In genomic region chr9:72858089-72858912, GRCh38 we compare ENCODE assay signal across 11 cellular contexts.
DNase-seq lines count a peak whose midpoint lies in the region; ATAC-seq and TF ChIP-seq lines count a peak whose summit lies in the region.
"Had no signal": no experiment of that assay in that cellular context is flagged by ENCODE, and none has a peak within 500 bp of the region (broad histone marks: within the 10 kb centered on the region; RNA-seq: fewer than 3 reads in every experiment).

No MANE protein-coding gene starts in this region.

- DNase-seq in HuH-7 (ENCODE audit: low spot score) (peak; percentile 74), body of pancreas (peak; percentile 30 to 55 (median 43)), left kidney (ENCODE audit: low read depth, low spot score) (peak; percentile 39), tibial artery (no peak), DMS 273 treated with DMSO at 0.1 percent for 48 hours (lab: John Stamatoyannopoulos, UW) (no peak), NCI-H446 treated with DMSO at 0.1 percent for 48 hours (lab: John Stamatoyannopoulos, UW) (no peak)
- DNase-seq in effector memory CD4-positive, alpha-beta T cell = no peak
- no peak for DNase-seq in activated T-cell treated with anti-CD3 and anti-CD28 coated beads, Interleukin-2, amount 50 U/mL, for 72 hours
- DNase-seq: activated CD4-positive, CD25-positive, alpha-beta regulatory T cell treated with anti-CD3 and anti-CD28 coated beads, Interleukin-2, amount 50 U/mL, for 72 hours; activated naive CD8-positive, alpha-beta T cell treated with anti-CD3 and anti-CD28 coated beads, Interleukin-2, amount 10 ng/mL, durations not matched to agents 7 days and 5 days; GF-D8 had no signal

- H3K36me3 Mint-ChIP-seq in activated T-cell treated with anti-CD3 and anti-CD28 coated beads, Interleukin-2, amount 50 U/mL, for 72 hours (ENCODE audit: insufficient read depth in 2 of 2) = no peaks in the 10 kb centered on the region
- H3K36me3 Mint-ChIP-seq: activated naive CD8-positive, alpha-beta T cell treated with anti-CD3 and anti-CD28 coated beads, Interleukin-2, amount 10 ng/mL, durations not matched to agents 7 days and 5 days had no signal

- H3K4me3 Mint-ChIP-seq in activated T-cell treated with anti-CD3 and anti-CD28 coated beads, Interleukin-2, amount 50 U/mL, for 72 hours = no peak overlapping the region
- H3K4me3 Mint-ChIP-seq: activated naive CD8-positive, alpha-beta T cell treated with anti-CD3 and anti-CD28 coated beads, Interleukin-2, amount 10 ng/mL, durations not matched to agents 7 days and 5 days had no signal

- H3K4me3 ChIP-seq in body of pancreas = no peak overlapping the region
- no peak overlapping the region for H3K4me3 ChIP-seq in tibial artery
- H3K4me3 ChIP-seq in effector memory CD4-positive, alpha-beta T cell (ENCODE audit: insufficient read depth, low read depth, low read length, poor library complexity, severe bottlenecking) = no peak overlapping the region

- no peaks in the 10 kb centered on the region for H3K27me3 ChIP-seq in body of pancreas
- no peaks in the 10 kb centered on the region for H3K27me3 ChIP-seq in tibial artery
- H3K27me3 ChIP-seq in effector memory CD4-positive, alpha-beta T cell (replicated peaks; ENCODE audit: control insufficient read depth, insufficient read depth, low read length, poor library complexity, severe bottlenecking) = no peaks in the 10 kb centered on the region

- no peak for TF ChIP-seq POLR2A in body of pancreas (IDR thresholded peaks at IDR 0.05)

- intact Hi-C loops in body of pancreas (cut with DNase I) (no loop called here), tibial artery (cut with DNase I; ENCODE audit: low total_unique reads) (loop anchor here (5.0 to 10.0 kb wide), 2 partner anchors 166 to 329 kb away; no protein-coding TSS in a partner anchor)

- no peaks in the 10 kb centered on the region for H3K36me3 ChIP-seq in body of pancreas (replicated peaks in 1 of 2; ENCODE audit: insufficient read depth in 1 of 2, low read depth in 2 of 2)
- H3K36me3 ChIP-seq in tibial artery = no peaks in the 10 kb centered on the region
- no peaks in the 10 kb centered on the region for H3K36me3 ChIP-seq in effector memory CD4-positive, alpha-beta T cell (ENCODE audit: control insufficient read depth, insufficient read depth, low read length)

- peak overlapping the region in 1 of 4 donors; percentile 44 for H3K27ac ChIP-seq in body of pancreas
- peak overlapping the region; percentile 13 to 38 for H3K27ac ChIP-seq in tibial artery
- no peak overlapping the region for H3K27ac ChIP-seq in effector memory CD4-positive, alpha-beta T cell (ENCODE audit: insufficient read depth, low read length, poor library complexity, severe bottlenecking)

- H3K9me3 Mint-ChIP-seq in activated T-cell treated with anti-CD3 and anti-CD28 coated beads, Interleukin-2, amount 50 U/mL, for 72 hours = no peaks in the 10 kb centered on the region
- H3K9me3 Mint-ChIP-seq: activated naive CD8-positive, alpha-beta T cell treated with anti-CD3 and anti-CD28 coated beads, Interleukin-2, amount 10 ng/mL, durations not matched to agents 7 days and 5 days had no signal

- H3K9me3 ChIP-seq in body of pancreas (no peaks in the 10 kb centered on the region), tibial artery (no peaks in the 10 kb centered on the region)
- no peaks in the 10 kb centered on the region for H3K9me3 ChIP-seq in effector memory CD4-positive, alpha-beta T cell (ENCODE audit: control insufficient read depth, low read length)

- no peak overlapping the region for H3K27ac Mint-ChIP-seq in activated T-cell treated with anti-CD3 and anti-CD28 coated beads, Interleukin-2, amount 50 U/mL, for 72 hours
- H3K27ac Mint-ChIP-seq: activated naive CD8-positive, alpha-beta T cell treated with anti-CD3 and anti-CD28 coated beads, Interleukin-2, amount 10 ng/mL, durations not matched to agents 7 days and 5 days had no signal

- TF ChIP-seq CTCF in body of pancreas (IDR thresholded peaks at IDR 0.05) (no peak), tibial artery (IDR thresholded peaks at IDR 0.05) (no peak)

- H3K4me1 Mint-ChIP-seq in activated T-cell treated with anti-CD3 and anti-CD28 coated beads, Interleukin-2, amount 50 U/mL, for 72 hours (ENCODE audit: low read depth) = no peaks in the 10 kb centered on the region
- H3K4me1 Mint-ChIP-seq: activated naive CD8-positive, alpha-beta T cell treated with anti-CD3 and anti-CD28 coated beads, Interleukin-2, amount 10 ng/mL, durations not matched to agents 7 days and 5 days had no signal

- 16 to 25% methylated on average over 5 of the region's 5 CpGs for WGBS in body of pancreas, 2 donors

- peak; percentile 80 for ATAC-seq in body of pancreas
- no peak for ATAC-seq in activated T-cell treated with anti-CD3 and anti-CD28 coated beads, Interleukin-2, amount 50 U/mL, for 72 hours (replicated peaks in 1 of 2)

- peaks cover 21% of the 10 kb centered on the region for H3K4me1 ChIP-seq in body of pancreas
- peaks cover 0 to 25% (median 10%) of the 10 kb centered on the region in 4 donors for H3K4me1 ChIP-seq in tibial artery
- no peaks in the 10 kb centered on the region for H3K4me1 ChIP-seq in effector memory CD4-positive, alpha-beta T cell (ENCODE audit: control insufficient read depth, insufficient read depth, low read length, poor library complexity, severe bottlenecking)

- H3K27me3 Mint-ChIP-seq in activated T-cell treated with anti-CD3 and anti-CD28 coated beads, Interleukin-2, amount 50 U/mL, for 72 hours (ENCODE audit: low read depth) = no peaks in the 10 kb centered on the region

Comparison
In these comparisons a context has a peak if more than half of its experiments do, and no peak if none do; other contexts are left out.
1. DNase-seq: peak in HuH-7 (single experiment), body of pancreas (4 of 4) and left kidney (single experiment); none in tibial artery (0 of 2), effector memory CD4-positive, alpha-beta T cell (0 of 3), DMS 273 treated with DMSO at 0.1 percent for 48 hours (single experiment), activated T-cell treated with anti-CD3 and anti-CD28 coated beads, Interleukin-2, amount 50 U/mL, for 72 hours (0 of 2) and NCI-H446 treated with DMSO at 0.1 percent for 48 hours (single experiment).